Comparison of ENCODE assay signal across 2 cellular contexts in genomic region chr12:57781801-57782200, GRCh38.
TF ChIP-seq lines count a peak whose summit lies in the region.

No MANE protein-coding gene starts in this region.

TF ChIP-seq in IMR-90, 13 proteins besides CTCF, POLR2A, EP300 and RAD21:
- TF ChIP-seq BHLHE40 (IDR thresholded peaks at IDR 0.05; ENCODE audit: low read depth, low read length) (no peak), USF2 (IDR thresholded peaks at IDR 0.05; ENCODE audit: low read depth, low read length) (no peak), ELK1 (IDR thresholded peaks at IDR 0.05; ENCODE audit: borderline replicate concordance, low read depth, low read length) (no peak)

TF ChIP-seq in GM23338, 12 proteins besides CTCF, POLR2A, EP300 and RAD21:
- TF ChIP-seq ZNF114 (CRISPR knock-in tag; IDR thresholded peaks at IDR 0.05) = no peak
- TF ChIP-seq EZH2 (IDR thresholded peaks at IDR 0.05; ENCODE audit: low read depth, unreplicated experiment) = no peak
- TF ChIP-seq ETS1 (IDR thresholded peaks at IDR 0.05) = no peak
- TF ChIP-seq JUNB (IDR thresholded peaks at IDR 0.05; ENCODE audit: unreplicated experiment) = no peak
- TF ChIP-seq ZNF331 (CRISPR knock-in tag; IDR thresholded peaks at IDR 0.05; ENCODE audit: low read depth) = no peak
- TF ChIP-seq EZH2phosphoT487 (IDR thresholded peaks at IDR 0.05; ENCODE audit: unreplicated experiment) = no peak
- TF ChIP-seq REST (IDR thresholded peaks at IDR 0.05; ENCODE audit: unreplicated experiment) = no peak
- no peak for TF ChIP-seq NANOG (IDR thresholded peaks at IDR 0.05; ENCODE audit: borderline replicate concordance)
- no peak for TF ChIP-seq CREB1 (CRISPR knock-in tag; IDR thresholded peaks at IDR 0.05; ENCODE audit: low read depth)
- TF ChIP-seq ZNF462 (CRISPR knock-in tag; IDR thresholded peaks at IDR 0.05) = no peak
- TF ChIP-seq POLR2AphosphoS5 (IDR thresholded peaks at IDR 0.05; ENCODE audit: low read depth) = no peak
- TF ChIP-seq STAT1 (IDR thresholded peaks at IDR 0.05; ENCODE audit: unreplicated experiment) = no peak
